Comparison of ENCODE assay signal across 7 cellular contexts in the genomic region with DNA sequence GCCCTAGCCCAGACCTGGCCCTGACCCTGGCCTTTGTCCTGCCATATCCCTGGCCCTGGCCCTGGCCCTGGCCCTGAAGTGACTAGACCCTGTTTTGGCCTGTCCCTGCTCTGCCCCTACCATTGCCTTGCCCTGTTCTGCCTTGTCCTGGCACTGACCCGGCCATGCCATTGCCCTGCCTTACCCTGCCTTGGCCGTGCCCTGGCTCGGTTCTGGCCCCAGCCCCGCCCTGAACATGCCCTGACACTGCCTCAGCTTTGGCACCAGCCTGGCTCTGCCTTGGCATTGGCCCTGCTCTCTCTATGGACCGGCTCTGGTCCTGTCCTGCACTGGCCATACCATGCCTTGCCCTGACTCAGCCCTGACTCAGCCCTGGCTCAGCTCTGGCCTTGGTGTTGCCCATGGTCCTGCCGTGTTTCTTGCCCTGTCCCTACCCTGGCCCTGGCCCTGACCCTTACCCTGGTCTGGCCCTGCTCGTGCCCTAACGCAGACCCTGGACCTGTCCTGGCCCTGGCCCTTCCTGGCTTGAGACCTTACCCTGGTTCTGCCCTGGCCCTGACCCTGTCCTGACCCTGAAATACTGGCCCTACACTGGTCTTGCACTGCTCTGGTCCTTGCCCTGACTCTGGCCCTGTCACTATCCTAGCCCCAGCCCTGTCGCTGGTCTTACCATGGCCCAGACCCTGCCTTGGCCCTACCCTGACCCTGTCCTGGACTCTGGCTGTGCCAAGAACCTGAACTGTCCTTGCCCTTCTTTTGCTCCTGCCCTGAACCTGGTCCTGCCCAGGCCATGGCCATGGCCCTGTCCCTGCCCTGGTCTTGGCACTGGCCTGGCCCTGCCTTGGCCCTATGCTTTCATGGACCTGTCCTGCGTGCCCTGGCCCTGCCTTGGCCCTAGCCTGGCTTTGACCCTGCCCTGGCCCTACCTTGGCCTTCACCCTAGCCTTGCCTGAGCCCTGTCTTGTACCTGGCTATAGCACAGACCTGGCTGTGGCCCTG.
DNase-seq lines count a peak whose midpoint lies in the region; ATAC-seq and TF ChIP-seq lines count a peak whose summit lies in the region.
"Not testable (repeated sequence)": the region's sequence is repeated elsewhere in the genome, so short reads cannot be mapped to it uniquely, and the experiment has no call there.

No MANE protein-coding gene starts in this region.

- H3K9me3 ChIP-seq in Panc1 (ENCODE audit: control insufficient read depth, insufficient read depth, low read depth, low read length); esophagus (ENCODE audit: control insufficient read depth in 2 of 2, insufficient read depth in 1 of 2, low read depth in 1 of 2, low read length in 1 of 2); left ventricle myocardium inferior (replicated peaks); right lobe of liver: not testable (repeated sequence)

- intact Hi-C loops in Panc1 (cut with micrococcal nuclease; ENCODE audit: unreplicated experiment); left ventricle myocardium inferior (cut with micrococcal nuclease); right lobe of liver (cut with DNase I): not testable (repeated sequence)

- not testable (repeated sequence) for H3K36me3 ChIP-seq in Panc1 (ENCODE audit: control insufficient read depth, insufficient read depth, low read length); esophagus (ENCODE audit: control insufficient read depth in 2 of 2, insufficient read depth in 2 of 2, low read length in 1 of 2); left ventricle myocardium inferior; right lobe of liver

- H3K4me3 Mint-ChIP-seq in activated T-helper 17 cell treated with anti-CD3 and anti-CD28 coated beads, Interleukin-2, amount 50 U/mL, for 72 hours = not testable (repeated sequence)

- not testable (repeated sequence) for TF ChIP-seq CTCF in Panc1 (IDR thresholded peaks at IDR 0.05); left ventricle myocardium inferior (IDR thresholded peaks at IDR 0.05; ENCODE audit: borderline replicate concordance); right lobe of liver (IDR thresholded peaks at IDR 0.05); omental fat pad (IDR thresholded peaks at IDR 0.05)

- H3K27ac ChIP-seq in Panc1 (ENCODE audit: low read length); left ventricle myocardium inferior (replicated peaks); right lobe of liver: not testable (repeated sequence)
- H3K27ac ChIP-seq in esophagus (ENCODE audit: low read depth in 2 of 2, low read length in 1 of 2) = peak overlapping the region; percentile 80 to 90

- H3K9me3 Mint-ChIP-seq in activated T-helper 17 cell treated with anti-CD3 and anti-CD28 coated beads, Interleukin-2, amount 50 U/mL, for 72 hours = not testable (repeated sequence)

- in situ Hi-C loops in Panc1 (cut with HindIII; ENCODE audit: low pct_unique_long_range_greater_than_20kb, low sequenced_read_pairs) = not testable (repeated sequence)

- H3K4me3 ChIP-seq in Panc1 (ENCODE audit: low read depth in 2 of 2, low read length in 2 of 2); esophagus (ENCODE audit: low read depth in 1 of 2, low read length in 2 of 2); left ventricle myocardium inferior; right lobe of liver: not testable (repeated sequence)

- ATAC-seq in Panc1 (peak; percentile 47; the same call in 1 of the 2 replicates), right lobe of liver (peak in 3 of 4 donors; percentile 28 to 62 (median 49)), omental fat pad (ENCODE audit: low FRiP score) (peak; percentile 35)
- peak; percentile 23 for ATAC-seq in activated T-helper 17 cell treated with anti-CD3 and anti-CD28 coated beads, Interleukin-2, amount 50 U/mL, for 72 hours (replicated peaks)
- ATAC-seq in stimulated activated naive CD8-positive, alpha-beta T cell treated with anti-CD3 and anti-CD28 coated beads, Interleukin-15, Interleukin-2, amounts not matched to agents 100 U/mL and 50 U/mL, for 24 hours = peak; percentile 20

- H3K36me3 Mint-ChIP-seq in activated T-helper 17 cell treated with anti-CD3 and anti-CD28 coated beads, Interleukin-2, amount 50 U/mL, for 72 hours (ENCODE audit: low read depth) = not testable (repeated sequence)

- POLR2A ChIA-PET in Panc1 (lab: Charles Lee) = not testable (repeated sequence)

- not testable (repeated sequence) for H3K27ac Mint-ChIP-seq in activated T-helper 17 cell treated with anti-CD3 and anti-CD28 coated beads, Interleukin-2, amount 50 U/mL, for 72 hours

- not testable (repeated sequence) for TF ChIP-seq POLR2A in right lobe of liver (IDR thresholded peaks at IDR 0.05)

- 65 to 68% methylated on average over 10 of the region's 10 CpGs for WGBS in esophagus, 2 donors
- WGBS in right lobe of liver (ENCODE audit: insufficient coverage, low coverage, low lambda C conversion rate, missing lambda C conversion rate) = 42% methylated on average over 2 of the region's 10 CpGs

- H3K27me3 Mint-ChIP-seq in activated T-helper 17 cell treated with anti-CD3 and anti-CD28 coated beads, Interleukin-2, amount 50 U/mL, for 72 hours = not testable (repeated sequence)

- not testable (repeated sequence) for H3K27me3 ChIP-seq in Panc1 (ENCODE audit: control insufficient read depth, insufficient read depth, low read length); esophagus (ENCODE audit: control insufficient read depth in 1 of 2, insufficient read depth in 2 of 2, low read length in 2 of 2); left ventricle myocardium inferior (ENCODE audit: low read depth); right lobe of liver

- not testable (repeated sequence) for DNase-seq in Panc1 (ENCODE audit: low read depth, low spot score); omental fat pad (ENCODE audit: low spot score); stimulated activated naive CD8-positive, alpha-beta T cell treated with anti-CD3 and anti-CD28 coated beads, Interleukin-15, Interleukin-2, amounts not matched to agents 100 U/mL and 50 U/mL, for 24 hours
- DNase-seq in left ventricle myocardium inferior = peak; percentile 9
- DNase-seq in right lobe of liver = peak in 1 of 3 donors; percentile 47

- BruUV-seq in Panc1 (replicated peaks; lab: Mats Ljungman, UMichigan) = not testable (repeated sequence)

- H3K4me1 ChIP-seq in Panc1 (ENCODE audit: control insufficient read depth, insufficient read depth, low read length); esophagus (ENCODE audit: control insufficient read depth in 2 of 2, insufficient read depth in 2 of 2, low read length in 1 of 2); left ventricle myocardium inferior; right lobe of liver: not testable (repeated sequence)

- CTCF ChIA-PET in Panc1 (lab: Charles Lee) = not testable (repeated sequence)

- H3K4me1 Mint-ChIP-seq in activated T-helper 17 cell treated with anti-CD3 and anti-CD28 coated beads, Interleukin-2, amount 50 U/mL, for 72 hours = not testable (repeated sequence)
